13 cellular contexts compared by ENCODE assay signal in genomic region chr6:127900935-127901334, GRCh38. TPM values are rescaled to one million over a fixed set of nuclear protein-coding genes. Genes with fewer than 3 reads are reported as not detected.
DNase-seq lines count a peak whose midpoint lies in the region; ATAC-seq, FAIRE-seq and TF ChIP-seq lines count a peak whose summit lies in the region.
"Had no signal": no experiment of that assay in that cellular context is flagged by ENCODE, and none has a peak within 500 bp of the region (broad histone marks: within the 10 kb centered on the region; RNA-seq: fewer than 3 reads in every experiment).

A gene with protein sequence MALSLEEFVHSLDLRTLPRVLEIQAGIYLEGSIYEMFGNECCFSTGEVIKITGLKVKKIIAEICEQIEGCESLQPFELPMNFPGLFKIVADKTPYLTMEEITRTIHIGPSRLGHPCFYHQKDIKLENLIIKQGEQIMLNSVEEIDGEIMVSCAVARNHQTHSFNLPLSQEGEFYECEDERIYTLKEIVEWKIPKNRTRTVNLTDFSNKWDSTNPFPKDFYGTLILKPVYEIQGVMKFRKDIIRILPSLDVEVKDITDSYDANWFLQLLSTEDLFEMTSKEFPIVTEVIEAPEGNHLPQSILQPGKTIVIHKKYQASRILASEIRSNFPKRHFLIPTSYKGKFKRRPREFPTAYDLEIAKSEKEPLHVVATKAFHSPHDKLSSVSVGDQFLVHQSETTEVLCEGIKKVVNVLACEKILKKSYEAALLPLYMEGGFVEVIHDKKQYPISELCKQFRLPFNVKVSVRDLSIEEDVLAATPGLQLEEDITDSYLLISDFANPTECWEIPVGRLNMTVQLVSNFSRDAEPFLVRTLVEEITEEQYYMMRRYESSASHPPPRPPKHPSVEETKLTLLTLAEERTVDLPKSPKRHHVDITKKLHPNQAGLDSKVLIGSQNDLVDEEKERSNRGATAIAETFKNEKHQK (minus strand): TSS chr6:127901058. CDS start chr6:127900932, 126 bp downstream.

- no peak within 1 kb of the TSS for H3K9ac ChIP-seq in kidney (ENCODE audit: low read length in 2 of 2)

- peak within 1 kb of the TSS; percentile 73 for H3K27ac ChIP-seq in CD4-positive, alpha-beta memory T cell (ENCODE audit: low read depth, low read length)
- no peak within 1 kb of the TSS for H3K27ac ChIP-seq in kidney (ENCODE audit: low read depth in 2 of 2, low read length in 2 of 2)
- H3K27ac ChIP-seq: brain microvascular endothelial cell, hepatocyte, thoracic aorta had no signal

- TF ChIP-seq CTCF in kidney (IDR thresholded peaks at IDR 0.05; ENCODE audit: borderline replicate concordance, extremely low read depth, insufficient read depth): no peak

- peak within 1 kb of the TSS; percentile 66 to 72 for H3K4me3 ChIP-seq in CD4-positive, alpha-beta memory T cell (ENCODE audit: low read length in 2 of 2)
- H3K4me3 ChIP-seq in mononuclear cell (ENCODE audit: low read length) (peak within 1 kb of the TSS; percentile 46), kidney (ENCODE audit: low read length in 2 of 2) (no peak within 1 kb of the TSS)
- H3K4me3 ChIP-seq: hepatocyte, thoracic aorta had no signal

- no peaks in the 10 kb centered on the region for H3K27me3 Mint-ChIP-seq in CD4-positive, alpha-beta memory T cell
- no peaks in the 10 kb centered on the region for H3K27me3 Mint-ChIP-seq in T-helper 1 cell treated with Interleukin-12 subunit alpha and Interleukin-12 subunit beta and Interleukin-4 antibody, amounts not matched to agents 30 μg/mL and 1 μg/mL, for 36 hours (ENCODE audit: low read depth)
- no peaks in the 10 kb centered on the region for H3K27me3 Mint-ChIP-seq in activated T-cell treated with anti-CD3 and anti-CD28 coated beads, Interleukin-2, amount 50 U/mL, for 72 hours (ENCODE audit: low read depth)

- no peaks in the 10 kb centered on the region for H3K27me3 ChIP-seq in CD4-positive, alpha-beta memory T cell (ENCODE audit: insufficient read depth, low read length)
- no peaks in the 10 kb centered on the region for H3K27me3 ChIP-seq in mononuclear cell (ENCODE audit: insufficient read depth, low read length)
- H3K27me3 ChIP-seq: brain microvascular endothelial cell, hepatocyte had no signal

- peak within 1 kb of the TSS; percentile 90 to 98 (median 96) for H3K27ac Mint-ChIP-seq in CD4-positive, alpha-beta memory T cell
- H3K27ac Mint-ChIP-seq in T-helper 1 cell treated with Interleukin-12 subunit alpha and Interleukin-12 subunit beta and Interleukin-4 antibody, amounts not matched to agents 30 μg/mL and 1 μg/mL, for 36 hours: peak within 1 kb of the TSS; percentile 93
- peak within 1 kb of the TSS; percentile 99 for H3K27ac Mint-ChIP-seq in activated T-cell treated with anti-CD3 and anti-CD28 coated beads, Interleukin-2, amount 50 U/mL, for 72 hours

- peak; percentile 66 to 73 (median 69) for DNase-seq in CD4-positive, alpha-beta memory T cell
- peak; percentile 31 to 50 for DNase-seq in activated T-cell treated with anti-CD3 and anti-CD28 coated beads, Interleukin-2, amount 50 U/mL, for 72 hours
- DNase-seq in kidney: no peak
- DNase-seq: brain microvascular endothelial cell, NCI-H1092 had no signal

- intact Hi-C loops in CD4-positive, alpha-beta memory T cell (cut with micrococcal nuclease): loop anchor here (1.0 to 5.0 kb wide), 6 partner anchors 8 to 71 kb away; no protein-coding TSS in a partner anchor
- intact Hi-C loops in kidney (cut with DNase I): no loop called here

- peaks cover 0 to 11% (median 2%) of the 10 kb centered on the region in 8 donors for H3K9me3 Mint-ChIP-seq in CD4-positive, alpha-beta memory T cell
- H3K9me3 Mint-ChIP-seq in T-helper 1 cell treated with Interleukin-12 subunit alpha and Interleukin-12 subunit beta and Interleukin-4 antibody, amounts not matched to agents 30 μg/mL and 1 μg/mL, for 36 hours: peaks cover 23% of the 10 kb centered on the region
- H3K9me3 Mint-ChIP-seq in activated T-cell treated with anti-CD3 and anti-CD28 coated beads, Interleukin-2, amount 50 U/mL, for 72 hours: peaks cover 0 to 3% of the 10 kb centered on the region in 2 donors

- H3K36me3 ChIP-seq in CD4-positive, alpha-beta memory T cell (ENCODE audit: insufficient read depth, low read length): no peaks in the 10 kb centered on the region
- H3K36me3 ChIP-seq in kidney (ENCODE audit: control insufficient read depth in 1 of 2, insufficient read depth in 2 of 2, low read length in 2 of 2): no peaks in the 10 kb centered on the region
- H3K36me3 ChIP-seq: brain microvascular endothelial cell, thoracic aorta had no signal

- no peaks in the 10 kb centered on the region for H3K9me3 ChIP-seq in CD4-positive, alpha-beta memory T cell (ENCODE audit: control insufficient read depth in 1 of 2, low read length in 2 of 2)
- H3K9me3 ChIP-seq in mononuclear cell (ENCODE audit: low read depth, low read length) (no peaks in the 10 kb centered on the region), kidney (ENCODE audit: control insufficient read depth in 1 of 2, low read length in 2 of 2) (peaks cover 0 to 4% of the 10 kb centered on the region in 2 donors)
- H3K9me3 ChIP-seq: thoracic aorta had no signal

- ATAC-seq in activated T-cell treated with anti-CD3 and anti-CD28 coated beads, Interleukin-2, amount 50 U/mL, for 72 hours (replicated peaks in 1 of 2): peak; percentile 58
- no peak for ATAC-seq in HG02870 (IDR thresholded peaks at IDR 0.05; ENCODE audit: unreplicated experiment)
- no peak for ATAC-seq in GM19324 (IDR thresholded peaks at IDR 0.05; ENCODE audit: low FRiP score, unreplicated experiment)
- no peak for ATAC-seq in esophagus mucosa

- H3K36me3 Mint-ChIP-seq in CD4-positive, alpha-beta memory T cell: peaks cover 15 to 20% of the 10 kb centered on the region in 2 donors
- peaks cover 32% of the 10 kb centered on the region for H3K36me3 Mint-ChIP-seq in T-helper 1 cell treated with Interleukin-12 subunit alpha and Interleukin-12 subunit beta and Interleukin-4 antibody, amounts not matched to agents 30 μg/mL and 1 μg/mL, for 36 hours (ENCODE audit: low read depth)
- peaks cover 1 to 6% of the 10 kb centered on the region in 2 donors for H3K36me3 Mint-ChIP-seq in activated T-cell treated with anti-CD3 and anti-CD28 coated beads, Interleukin-2, amount 50 U/mL, for 72 hours (ENCODE audit: insufficient read depth in 2 of 2)

- peaks cover 68% of the 10 kb centered on the region for H3K4me1 ChIP-seq in CD4-positive, alpha-beta memory T cell (ENCODE audit: insufficient read depth, low read length)
- H3K4me1 ChIP-seq in mononuclear cell (ENCODE audit: insufficient read depth, low read length) (peaks cover 5% of the 10 kb centered on the region), kidney (ENCODE audit: control insufficient read depth in 1 of 2, insufficient read depth in 1 of 2, low read depth in 1 of 2, low read length in 2 of 2) (no peaks in the 10 kb centered on the region)

- POLR2A ChIA-PET in CD4-positive, alpha-beta memory T cell (lab: Charles Lee; ENCODE audit: partially characterized antibody): interaction anchor here (0.9 to 6.4 kb wide), 21 partner anchors 8 to 619 kb away, joined by 3 to 72 read pairs (median 5); no protein-coding TSS in a partner anchor

- peaks cover 41 to 70% (median 56%) of the 10 kb centered on the region in 4 donors for H3K4me1 Mint-ChIP-seq in CD4-positive, alpha-beta memory T cell
- H3K4me1 Mint-ChIP-seq in T-helper 1 cell treated with Interleukin-12 subunit alpha and Interleukin-12 subunit beta and Interleukin-4 antibody, amounts not matched to agents 30 μg/mL and 1 μg/mL, for 36 hours (ENCODE audit: low read depth): peaks cover 47% of the 10 kb centered on the region
- H3K4me1 Mint-ChIP-seq in activated T-cell treated with anti-CD3 and anti-CD28 coated beads, Interleukin-2, amount 50 U/mL, for 72 hours (ENCODE audit: low read depth): peaks cover 71% of the 10 kb centered on the region

- peak within 1 kb of the TSS; percentile 98 to 100 (median 99) for H3K4me3 Mint-ChIP-seq in CD4-positive, alpha-beta memory T cell
- peak within 1 kb of the TSS; percentile 98 for H3K4me3 Mint-ChIP-seq in T-helper 1 cell treated with Interleukin-12 subunit alpha and Interleukin-12 subunit beta and Interleukin-4 antibody, amounts not matched to agents 30 μg/mL and 1 μg/mL, for 36 hours
- peak within 1 kb of the TSS; percentile 95 to 99 for H3K4me3 Mint-ChIP-seq in activated T-cell treated with anti-CD3 and anti-CD28 coated beads, Interleukin-2, amount 50 U/mL, for 72 hours

- FAIRE-seq in kidney (lab: Jason Lieb, UNC): no peak

- CTCF ChIA-PET in CD4-positive, alpha-beta memory T cell (lab: Charles Lee; ENCODE audit: partially characterized antibody): interaction anchor here (0.7 to 4.9 kb wide), 14 partner anchors 9 to 427 kb away, joined by 3 to 36 read pairs (median 4); no protein-coding TSS in a partner anchor

RNA-seq across cellular contexts. Expression of the gene that starts here (rescaled TPM):
- 10 to 100 TPM; 58.1 to 58.7 TPM for total RNA-seq in CD4-positive, alpha-beta memory T cell
- 100 to 1,000 TPM in 1 of 2 donors, 10 to 100 TPM in 1; 83.1 to 112 TPM for polyA plus RNA-seq in CD4-positive, alpha-beta memory T cell
- 10 to 100 TPM; 13.4 to 14.0 TPM for total RNA-seq in activated T-cell treated with anti-CD3 and anti-CD28 coated beads, Interleukin-2, amount 50 U/mL, for 72 hours
- total RNA-seq in mononuclear cell (25.0 TPM), kidney (3.3 TPM), esophagus mucosa (0.16 TPM)
- not detected for polyA plus RNA-seq in kidney (ENCODE audit: insufficient read depth, low read depth, low replicate concordance)
- total RNA-seq: hepatocyte, lung microvascular endothelial cell had no signal
- polyA plus RNA-seq: hepatocyte had no signal

Comparison
In these comparisons a context has a peak if more than half of its experiments do, and no peak if none do; other contexts are left out.
1. RNA of the gene that starts here (polyA plus RNA-seq): 83.1 to 112 TPM in CD4-positive, alpha-beta memory T cell; not detected in kidney (single experiment); every median in the first group is over 10 times any median in the second.
2. H3K4me3 ChIP-seq: peak in CD4-positive, alpha-beta memory T cell (2 of 2) and mononuclear cell (single experiment); none in kidney (0 of 2).
3. ATAC-seq: peak in activated T-cell treated with anti-CD3 and anti-CD28 coated beads, Interleukin-2, amount 50 U/mL, for 72 hours (2 of 2); none in HG02870 (single experiment), GM19324 (single experiment) and esophagus mucosa (single experiment).
4. Peak in every context shown above with its lines, with median percentiles within 50 percentile points of each other: H3K27ac Mint-ChIP-seq and H3K4me3 Mint-ChIP-seq.